1 cellular context compared by ENCODE assay signal in the genomic region with DNA sequence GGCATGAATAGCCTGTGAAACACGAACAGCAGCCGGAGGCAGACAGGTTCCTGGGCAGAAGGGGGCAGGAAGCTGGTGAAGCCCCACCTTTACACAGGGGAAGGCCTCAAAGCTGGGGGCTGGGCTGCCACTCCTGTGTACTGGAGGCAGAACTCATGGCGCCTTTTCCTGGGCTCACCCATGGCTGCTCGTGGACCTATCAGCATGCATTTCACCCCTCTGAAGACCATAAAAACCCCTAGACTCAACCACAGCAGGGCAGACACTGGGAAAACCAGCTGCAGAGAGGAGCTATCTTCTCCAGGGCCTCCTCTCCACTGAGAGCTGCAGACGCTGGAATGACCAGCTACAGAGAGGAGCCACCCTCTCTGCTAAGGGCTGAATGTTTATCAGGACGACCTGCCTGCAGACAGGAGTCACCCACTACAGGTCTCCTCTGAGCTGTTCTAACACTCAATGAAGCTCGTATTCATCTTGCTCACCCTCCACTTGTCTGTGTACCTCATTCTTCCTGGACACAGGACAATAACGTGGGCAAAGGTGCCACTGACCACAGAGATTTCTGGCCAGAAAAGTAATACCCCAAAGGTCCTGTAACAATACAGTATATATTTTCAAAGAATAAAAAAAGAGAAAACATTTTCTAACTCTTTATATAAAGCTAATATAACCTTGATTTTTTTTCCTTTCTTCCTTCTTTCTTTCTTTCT.
TF ChIP-seq lines count a peak whose summit lies in the region.

No MANE protein-coding gene starts in this region.

TF ChIP-seq in K562, 482 proteins besides CTCF, POLR2A, EP300 and RAD21:
- no peak for TF ChIP-seq ZNF77 (CRISPR knock-in tag; IDR thresholded peaks at IDR 0.05)
- TF ChIP-seq ZBTB49 (CRISPR knock-in tag; IDR thresholded peaks at IDR 0.05; ENCODE audit: borderline replicate concordance) = no peak
- TF ChIP-seq, protein P1, sequence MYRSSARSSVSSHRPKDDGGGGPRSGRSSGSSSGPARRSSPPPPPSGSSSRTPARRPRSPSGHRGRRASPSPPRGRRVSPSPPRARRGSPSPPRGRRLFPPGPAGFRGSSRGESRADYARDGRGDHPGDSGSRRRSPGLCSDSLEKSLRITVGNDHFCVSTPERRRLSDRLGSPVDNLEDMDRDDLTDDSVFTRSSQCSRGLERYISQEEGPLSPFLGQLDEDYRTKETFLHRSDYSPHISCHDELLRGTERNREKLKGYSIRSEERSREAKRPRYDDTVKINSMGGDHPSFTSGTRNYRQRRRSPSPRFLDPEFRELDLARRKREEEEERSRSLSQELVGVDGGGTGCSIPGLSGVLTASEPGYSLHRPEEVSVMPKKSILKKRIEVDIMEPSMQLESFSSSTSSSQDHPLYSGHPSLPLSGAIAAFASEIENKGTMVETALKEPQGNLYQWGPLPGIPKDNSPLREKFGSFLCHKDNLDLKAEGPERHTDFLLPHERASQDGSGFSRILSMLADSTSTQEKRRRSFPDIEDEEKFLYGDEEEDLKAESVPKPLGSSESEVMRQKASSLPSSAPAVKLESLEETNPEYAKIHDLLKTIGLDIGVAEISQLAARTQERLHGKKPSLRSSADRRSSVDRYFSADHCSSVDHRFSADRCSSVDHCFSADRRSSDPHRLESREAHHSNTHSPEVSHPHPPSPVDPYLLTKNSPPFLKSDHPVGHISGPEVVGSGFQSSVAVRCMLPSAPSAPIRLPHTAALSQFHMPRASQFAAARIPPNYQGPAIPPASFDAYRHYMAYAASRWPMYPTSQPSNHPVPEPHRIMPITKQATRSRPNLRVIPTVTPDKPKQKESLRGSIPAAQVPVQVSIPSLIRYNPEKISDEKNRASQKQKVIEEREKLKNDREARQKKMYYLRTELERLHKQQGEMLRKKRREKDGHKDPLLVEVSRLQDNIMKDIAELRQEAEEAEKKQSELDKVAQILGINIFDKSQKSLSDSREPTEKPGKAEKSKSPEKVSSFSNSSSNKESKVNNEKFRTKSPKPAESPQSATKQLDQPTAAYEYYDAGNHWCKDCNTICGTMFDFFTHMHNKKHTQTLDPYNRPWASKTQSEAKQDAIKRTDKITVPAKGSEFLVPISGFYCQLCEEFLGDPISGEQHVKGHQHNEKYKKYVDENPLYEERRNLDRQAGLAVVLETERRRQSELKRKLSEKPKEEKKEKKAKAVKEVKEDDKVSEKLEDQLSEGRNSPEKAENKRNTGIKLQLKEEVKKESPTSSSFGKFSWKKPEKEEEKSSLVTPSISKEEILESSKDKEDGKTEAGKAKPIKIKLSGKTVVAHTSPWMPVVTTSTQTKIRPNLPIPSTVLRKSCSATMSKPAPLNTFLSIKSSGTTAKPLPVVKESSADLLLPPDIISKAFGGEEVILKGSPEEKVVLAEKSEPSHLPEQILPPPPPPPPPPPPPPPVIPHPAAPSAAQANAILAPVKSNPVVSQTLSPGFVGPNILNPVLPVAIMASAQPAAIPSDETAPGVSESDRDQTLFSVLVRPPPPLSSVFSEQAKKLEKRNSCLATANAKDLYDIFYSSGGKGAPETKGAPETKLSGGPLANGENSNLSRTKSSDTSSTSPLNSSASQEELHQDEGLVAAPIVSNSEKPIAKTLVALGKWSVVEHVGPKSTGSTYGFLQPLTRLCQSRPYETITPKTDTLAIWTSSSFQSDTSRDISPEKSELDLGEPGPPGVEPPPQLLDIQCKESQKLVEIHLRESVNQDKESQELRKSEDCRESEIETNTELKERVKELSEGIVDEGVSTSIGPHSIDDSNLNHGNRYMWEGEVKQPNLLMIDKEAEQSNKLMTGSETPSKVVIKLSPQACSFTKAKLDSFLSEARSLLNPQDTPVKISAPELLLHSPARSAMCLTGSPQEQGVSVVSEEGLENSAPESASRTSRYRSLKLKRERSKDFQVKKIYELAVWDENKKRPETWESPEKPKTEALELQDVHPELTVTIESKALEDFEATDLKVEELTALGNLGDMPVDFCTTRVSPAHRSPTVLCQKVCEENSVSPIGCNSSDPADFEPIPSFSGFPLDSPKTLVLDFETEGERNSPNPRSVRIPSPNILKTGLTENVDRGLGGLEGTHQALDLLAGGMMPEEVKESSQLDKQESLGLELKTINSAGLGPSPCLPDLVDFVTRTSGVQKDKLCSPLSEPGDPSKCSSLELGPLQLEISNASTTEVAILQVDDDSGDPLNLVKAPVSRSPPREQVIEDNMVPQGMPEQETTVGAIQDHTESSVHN (IDR thresholded peaks at IDR 0.05; ENCODE audit: borderline replicate concordance in 1 of 2, low read depth in 1 of 2) = no peak
- TF ChIP-seq FOXM1 (IDR thresholded peaks at IDR 0.05; ENCODE audit: low read depth) = no peak
- TF ChIP-seq FOXM1 (CRISPR knock-in tag; IDR thresholded peaks at IDR 0.05; ENCODE audit: low read depth) = no peak
- no peak for TF ChIP-seq ZNF354B (CRISPR knock-in tag; IDR thresholded peaks at IDR 0.05)
